Comparison of ENCODE assay signal across 19 cellular contexts in genomic region chr3:171212648-171213047, GRCh38.
"Had no signal": no experiment of that assay in that cellular context is flagged by ENCODE, and none has a peak within 500 bp of the region (broad histone marks: within the 10 kb centered on the region; RNA-seq: fewer than 3 reads in every experiment).

No MANE protein-coding gene starts in this region.

- DNase-seq: KBM-7, NCI-H1092 treated with DMSO at 0.1 percent for 48 hours, NCI-H1436, NCI-H187, NCI-H2029, NCI-H2081 treated with DMSO at 0.1 percent for 48 hours, NCI-H226, NCI-H446, NCI-H510A, NCI-H524 treated with DMSO at 0.1 percent for 48 hours, NCI-H69, NCI-H774, Right ventricle myocardium superior, RPMI8226, SIG-M5 had no signal

- FAIRE-seq: RCC 7860 had no signal

- H3K27ac ChIP-seq: SJSA1, SK-N-MC had no signal

- H3K4me1 Mint-ChIP-seq: IgD-negative memory B cell had no signal

- H3K27me3 Mint-ChIP-seq: IgD-negative memory B cell had no signal

- H3K36me3 ChIP-seq: SJSA1 had no signal

- H3K4me3 ChIP-seq: SJSA1, SK-N-MC had no signal

- H3K4me3 Mint-ChIP-seq: IgD-negative memory B cell had no signal

- H3K9me3 ChIP-seq: SJSA1 had no signal

- H3K4me1 ChIP-seq: SJSA1 had no signal

- H3K27ac Mint-ChIP-seq: IgD-negative memory B cell had no signal

- H3K27me3 ChIP-seq: SJSA1 had no signal
